In genomic region chr2:165470351-165470750, GRCh38 we compare ENCODE assay signal across 10 cellular contexts. TPM values are rescaled to one million over a fixed set of nuclear protein-coding genes. Genes with fewer than 3 reads are reported as not detected.
A peak's percentile ranks its signal among the peaks of the same experiment; 100 is the strongest.
DNase-seq lines count a peak whose midpoint lies in the region; ATAC-seq and TF ChIP-seq lines count a peak whose summit lies in the region.
"Had no signal": no experiment of that assay in that cellular context is flagged by ENCODE, and none has a peak within 500 bp of the region (broad histone marks: within the 10 kb centered on the region; RNA-seq: fewer than 3 reads in every experiment).

No MANE protein-coding gene starts in this region.

- no peak for TF ChIP-seq POLR2A in upper lobe of left lung (IDR thresholded peaks at IDR 0.05)

- ATAC-seq in upper lobe of left lung (ENCODE audit: low FRiP score in 2 of 2), result no peak
- no peak for ATAC-seq in HG02571 (IDR thresholded peaks at IDR 0.05; ENCODE audit: unreplicated experiment)

- no peaks in the 10 kb centered on the region for H3K9me3 ChIP-seq in cardiac muscle cell (ENCODE audit: low read depth)
- no peaks in the 10 kb centered on the region for H3K9me3 ChIP-seq in ectodermal cell (ENCODE audit: control insufficient read depth, low read length)
- no peaks in the 10 kb centered on the region for H3K9me3 ChIP-seq in mucosa of stomach (ENCODE audit: control insufficient read depth, low read length)
- H3K9me3 ChIP-seq in upper lobe of left lung, result no peaks in the 10 kb centered on the region

- H3K27me3 ChIP-seq in cardiac muscle cell (no peaks in the 10 kb centered on the region), ectodermal cell (ENCODE audit: control insufficient read depth, insufficient read depth, low read length, poor library complexity, severe bottlenecking) (no peaks in the 10 kb centered on the region), mucosa of stomach (ENCODE audit: control insufficient read depth, insufficient read depth, low read length) (no peaks in the 10 kb centered on the region), upper lobe of left lung (no peaks in the 10 kb centered on the region)

- H3K4me3 ChIP-seq in cardiac muscle cell (peak overlapping the region; percentile 86), ectodermal cell (ENCODE audit: insufficient read depth, low read depth, low read length) (peak overlapping the region; percentile 66), mucosa of stomach (ENCODE audit: low read length) (peak overlapping the region; percentile 31), upper lobe of left lung (peak overlapping the region in 3 of 4 donors; percentile 33 to 52 (median 46))

- TF ChIP-seq EP300 in upper lobe of left lung (IDR thresholded peaks at IDR 0.05), result no peak

- H3K4me1 ChIP-seq in cardiac muscle cell (ENCODE audit: low read depth) (peaks cover 38% of the 10 kb centered on the region), ectodermal cell (ENCODE audit: control insufficient read depth, insufficient read depth, low read length) (no peaks in the 10 kb centered on the region), mucosa of stomach (ENCODE audit: control insufficient read depth, insufficient read depth, low read length) (no peaks in the 10 kb centered on the region), upper lobe of left lung (peaks cover 0 to 6% (median 0%) of the 10 kb centered on the region in 4 donors)

- no peak overlapping the region for H3K27ac ChIP-seq in cardiac muscle cell
- no peak overlapping the region for H3K27ac ChIP-seq in ectodermal cell (ENCODE audit: insufficient read depth, low read depth, low read length, poor library complexity, severe bottlenecking)
- H3K27ac ChIP-seq in upper lobe of left lung, result no peak overlapping the region

- no peak overlapping the region for H3K9ac ChIP-seq in mucosa of stomach (ENCODE audit: low read length)

- H3K36me3 ChIP-seq in cardiac muscle cell (no peaks in the 10 kb centered on the region), ectodermal cell (ENCODE audit: control insufficient read depth, insufficient read depth, low read length) (no peaks in the 10 kb centered on the region), mucosa of stomach (ENCODE audit: control insufficient read depth, insufficient read depth, low read length) (no peaks in the 10 kb centered on the region), upper lobe of left lung (no peaks in the 10 kb centered on the region)

- intact Hi-C loops in cardiac septum (cut with DNase I), result loop anchor here (5.0 kb wide), 1 partner anchor 102 kb away; no protein-coding TSS in a partner anchor

- no peak for TF ChIP-seq CTCF in cardiac muscle cell (IDR thresholded peaks at IDR 0.05; ENCODE audit: low read depth, low read length)
- no peak for TF ChIP-seq CTCF in upper lobe of left lung (IDR thresholded peaks at IDR 0.05)

- DNase-seq in cardiac muscle cell (ENCODE audit: low read depth in 1 of 2, low spot score in 1 of 2) (no peak), cardiac septum (ENCODE audit: low spot score) (no peak), upper lobe of left lung (no peak), iPS-NIHi7 (ENCODE audit: extremely low spot score) (no peak), AG08395 (ENCODE audit: low spot score) (no peak)
- DNase-seq: dermis blood vessel endothelial cell had no signal

RNA-seq across cellular contexts. Expression of gene CSRNP3, which starts 0.9 kb away (rescaled TPM):
- total RNA-seq in cardiac muscle cell (10.8 and 13.8 TPM in 2 replicates), cardiac septum (2.9 TPM), upper lobe of left lung (1 to 10 TPM in 4 of 6 donors, under 1 TPM in 2; 0.46 to 4.1 (median 1.5) TPM)
- polyA plus RNA-seq in cardiac muscle cell, result 10.9 and 11.5 TPM in 2 replicates
- 9.5 TPM for polyA plus RNA-seq in ectodermal cell (2013, experiment 1 of 4)
- polyA plus RNA-seq in ectodermal cell (2013, experiment 2 of 4), result 8.2 TPM
- 7.9 TPM for polyA plus RNA-seq in ectodermal cell (2013, experiment 3 of 4)
- 9.6 TPM for polyA plus RNA-seq in ectodermal cell (2013, experiment 4 of 4)
- total RNA-seq: activated T-helper 2 cell treated with anti-CD3 and anti-CD28 coated beads, Interferon-gamma antibody, Interleukin-2, Interleukin-4, amounts not matched to agents 10 μg/mL and 5 μg/mL and 100 μg/mL, durations not matched to agents 14 hours and 24 hours and 36 hours had no signal

Comparison
In these comparisons a context has a peak if more than half of its experiments do, and no peak if none do; other contexts are left out.
1. H3K4me3 ChIP-seq: peak in every context shown above with its lines; median percentile 86 in cardiac muscle cell; 66 in ectodermal cell; 46 in upper lobe of left lung; 31 in mucosa of stomach.